ENCODE assay signal across 32 cellular contexts in genomic region chr5:132461235-132461634, GRCh38. TPM values are rescaled to one million over a fixed set of nuclear protein-coding genes. Genes with fewer than 3 reads are reported as not detected.
DNase-seq lines count a peak whose midpoint lies in the region; ATAC-seq and TF ChIP-seq lines count a peak whose summit lies in the region.
"Had no signal": no experiment of that assay in that cellular context is flagged by ENCODE, and none has a peak within 500 bp of the region (broad histone marks: within the 10 kb centered on the region; RNA-seq: fewer than 3 reads in every experiment).

No MANE protein-coding gene starts in this region.

- peak overlapping the region; percentile 64 for H3K27ac Mint-ChIP-seq in activated T-cell treated with anti-CD3 and anti-CD28 coated beads, Interleukin-2, amount 50 U/mL, for 72 hours
- H3K27ac Mint-ChIP-seq in stimulated activated effector memory CD8-positive, alpha-beta T cell treated with anti-CD3 and anti-CD28 coated beads, Interleukin-12 subunit alpha, Interleukin-12 subunit beta, amount 100 ng/mL, for 72 hours = peak overlapping the region; percentile 96

- peaks cover 0 to 1% of the 10 kb centered on the region in 2 donors for H3K9me3 Mint-ChIP-seq in activated T-cell treated with anti-CD3 and anti-CD28 coated beads, Interleukin-2, amount 50 U/mL, for 72 hours
- H3K9me3 Mint-ChIP-seq in stimulated activated effector memory CD8-positive, alpha-beta T cell treated with anti-CD3 and anti-CD28 coated beads, Interleukin-12 subunit alpha, Interleukin-12 subunit beta, amount 100 ng/mL, for 72 hours = no peaks in the 10 kb centered on the region
- H3K9me3 Mint-ChIP-seq: H9, neural crest cell had no signal

- H3K9ac ChIP-seq in liver (ENCODE audit: low read depth in 1 of 2, low read length in 2 of 2) = no peak overlapping the region

- H3K36me3 Mint-ChIP-seq in activated T-cell treated with anti-CD3 and anti-CD28 coated beads, Interleukin-2, amount 50 U/mL, for 72 hours (ENCODE audit: insufficient read depth in 2 of 2) = peaks cover 7 to 12% of the 10 kb centered on the region in 2 donors
- peaks cover 48% of the 10 kb centered on the region for H3K36me3 Mint-ChIP-seq in stimulated activated effector memory CD8-positive, alpha-beta T cell treated with anti-CD3 and anti-CD28 coated beads, Interleukin-12 subunit alpha, Interleukin-12 subunit beta, amount 100 ng/mL, for 72 hours

- 21% methylated on average over 1 of the region's 1 CpG for WGBS in liver

- no peak overlapping the region for H3K4me3 Mint-ChIP-seq in activated T-cell treated with anti-CD3 and anti-CD28 coated beads, Interleukin-2, amount 50 U/mL, for 72 hours
- peak overlapping the region; percentile 3 for H3K4me3 Mint-ChIP-seq in stimulated activated effector memory CD8-positive, alpha-beta T cell treated with anti-CD3 and anti-CD28 coated beads, Interleukin-12 subunit alpha, Interleukin-12 subunit beta, amount 100 ng/mL, for 72 hours
- H3K4me3 Mint-ChIP-seq: H9, neural crest cell had no signal

- H3K27me3 Mint-ChIP-seq in activated T-cell treated with anti-CD3 and anti-CD28 coated beads, Interleukin-2, amount 50 U/mL, for 72 hours (ENCODE audit: low read depth) = peaks cover 15% of the 10 kb centered on the region

- no peak for TF ChIP-seq POLR2A in Peyer's patch (IDR thresholded peaks at IDR 0.05)

- DNase-seq in activated T-cell treated with anti-CD3 and anti-CD28 coated beads, Interleukin-2, amount 50 U/mL, for 72 hours = no peak
- no peak for DNase-seq in activated T-cell treated with anti-CD3 and anti-CD28 coated beads, Interleukin-2, amount 50 U/mL, for 48 hours
- DNase-seq in Peyer's patch (no peak), T-helper 2 cell (no peak)
- no peak for DNase-seq in stimulated activated effector memory CD8-positive, alpha-beta T cell treated with anti-CD3 and anti-CD28 coated beads, Interleukin-12 subunit alpha, Interleukin-12 subunit beta, amount 100 ng/mL, for 72 hours (ENCODE audit: low spot score in 2 of 2)
- DNase-seq: 8988T; activated CD4-positive, CD25-positive, alpha-beta regulatory T cell treated with anti-CD3 and anti-CD28 coated beads, Interleukin-2, amount 50 U/mL, for 72 hours; activated effector memory CD4-positive, alpha-beta T cell treated with Interleukin-2 at 50 U/mL for 16 hours; caudate nucleus; cortex of kidney; DMS153; esophagus squamous epithelium; foreskin keratinocyte; H9; head of caudate nucleus; Karpas-422; left ventricle myocardium superior; NCI-H1417; NCI-H2029 treated with DMSO at 0.1 percent for 48 hours; NCI-H69; pancreas; retina; Right ventricle myocardium superior; stimulated activated naive CD4-positive, alpha-beta T cell treated with Interleukin-2 at 50 U/mL for 16 hours; testis had no signal

- no peak for ATAC-seq in activated T-cell treated with anti-CD3 and anti-CD28 coated beads, Interleukin-2, amount 50 U/mL, for 72 hours (replicated peaks in 1 of 2)
- ATAC-seq in stimulated activated effector memory CD8-positive, alpha-beta T cell treated with anti-CD3 and anti-CD28 coated beads, Interleukin-12 subunit alpha, Interleukin-12 subunit beta, amount 100 ng/mL, for 72 hours = no peak
- no peak for ATAC-seq in GM21717 (IDR thresholded peaks at IDR 0.05; ENCODE audit: unreplicated experiment)
- no peak for ATAC-seq in esophagus mucosa
- ATAC-seq: foreskin keratinocyte, GM12878, left ventricle myocardium superior, pancreas, SK-N-SH treated with all-trans-retinoic acid at 6 μM for 48 hours had no signal

- no peak for TF ChIP-seq RAD21 in liver (IDR thresholded peaks at IDR 0.05)

- no peaks in the 10 kb centered on the region for H3K36me3 ChIP-seq in Peyer's patch
- no peaks in the 10 kb centered on the region for H3K36me3 ChIP-seq in liver (ENCODE audit: control insufficient read depth in 4 of 4, insufficient read depth in 3 of 4, low read depth in 1 of 4, low read length in 3 of 4)
- H3K36me3 ChIP-seq: esophagus squamous epithelium, pancreas had no signal

- H3K27me3 ChIP-seq in Peyer's patch (no peaks in the 10 kb centered on the region), liver (ENCODE audit: control insufficient read depth in 4 of 4, insufficient read depth in 4 of 4, low read length in 3 of 4) (no peaks in the 10 kb centered on the region)
- H3K27me3 ChIP-seq: esophagus squamous epithelium, foreskin keratinocyte, pancreas, testis had no signal

- H3K4me1 ChIP-seq in Peyer's patch = peaks cover 20 to 99% (median 72%) of the 10 kb centered on the region in 4 donors
- H3K4me1 ChIP-seq in liver (ENCODE audit: control insufficient read depth in 4 of 4, insufficient read depth in 4 of 4, low read length in 3 of 4) = peaks cover 32 to 99% (median 87%) of the 10 kb centered on the region in 4 donors

- H3K4me3 ChIP-seq in Peyer's patch (no peak overlapping the region), liver (ENCODE audit: low read depth in 1 of 3, low read length in 3 of 3) (no peak overlapping the region)
- H3K4me3 ChIP-seq: esophagus squamous epithelium, GM12878, pancreas, skin epidermis, testis had no signal

- H3K4me1 Mint-ChIP-seq in activated T-cell treated with anti-CD3 and anti-CD28 coated beads, Interleukin-2, amount 50 U/mL, for 72 hours (ENCODE audit: low read depth) = peaks cover 92% of the 10 kb centered on the region
- peaks cover 96% of the 10 kb centered on the region for H3K4me1 Mint-ChIP-seq in stimulated activated effector memory CD8-positive, alpha-beta T cell treated with anti-CD3 and anti-CD28 coated beads, Interleukin-12 subunit alpha, Interleukin-12 subunit beta, amount 100 ng/mL, for 72 hours

- TF ChIP-seq CTCF in Peyer's patch (IDR thresholded peaks at IDR 0.05) (no peak), liver (IDR thresholded peaks at IDR 0.05; ENCODE audit: low read depth, low read length, missing input control) (no peak)

- peak overlapping the region in 3 of 4 donors; percentile 87 to 92 (median 91) for H3K27ac ChIP-seq in Peyer's patch
- H3K27ac ChIP-seq in liver (ENCODE audit: low read depth in 1 of 2, low read length in 2 of 2) = peak overlapping the region; percentile 73 to 92
- H3K27ac ChIP-seq: esophagus squamous epithelium, foreskin keratinocyte, pancreas, testis had no signal

- H3K9me3 ChIP-seq in Peyer's patch (no peaks in the 10 kb centered on the region), liver (ENCODE audit: control insufficient read depth in 4 of 4, low read length in 3 of 4) (no peaks in the 10 kb centered on the region)
- H3K9me3 ChIP-seq: esophagus squamous epithelium, pancreas, testis had no signal

TF ChIP-seq in liver, 16 proteins besides CTCF, POLR2A, EP300 and RAD21:
- TF ChIP-seq RXRA (IDR thresholded peaks at IDR 0.05) (peak in 1 of 2 donors; percentile 30), REST (IDR thresholded peaks at IDR 0.05) (no peak), HNF4A (conservative IDR thresholded peaks at IDR 0.05) (peak; percentile 75 to 76)
TF ChIP-seq in liver: peak in this region for 2.

RNA-seq across cellular contexts. Expression of gene IRF1, which starts 29.3 kb away (rescaled TPM):
- total RNA-seq in activated T-cell treated with anti-CD3 and anti-CD28 coated beads, Interleukin-2, amount 50 U/mL, for 72 hours = 100 to 1,000 TPM; 212 to 226 TPM
- total RNA-seq in Peyer's patch = 100 to 1,000 TPM in 3 of 4 donors, 10 to 100 TPM in 1; 92.7 to 152 (median 122) TPM
- total RNA-seq in liver = 10 to 100 TPM in 1 of 2 donors, 1 to 10 TPM in 1; 9.5 to 42.6 TPM
- 10 to 100 TPM; 22.1 to 27.3 TPM for polyA plus RNA-seq in liver
- total RNA-seq in esophagus mucosa = 9.1 TPM
